Comparison of ENCODE assay signal across 1 cellular context in genomic region chrX:22090181-22090580, GRCh38.
TF ChIP-seq lines count a peak whose summit lies in the region.

No MANE protein-coding gene starts in this region.

TF ChIP-seq in IMR-90, 13 proteins besides CTCF, POLR2A, EP300 and RAD21 (continued from another document):
- TF ChIP-seq RCOR1 (IDR thresholded peaks at IDR 0.05; ENCODE audit: insufficient replicate concordance, low read length): no peak
TF ChIP-seq in IMR-90: peak in this region for 1.
